8 cellular contexts compared by ENCODE assay signal in the genomic region with DNA sequence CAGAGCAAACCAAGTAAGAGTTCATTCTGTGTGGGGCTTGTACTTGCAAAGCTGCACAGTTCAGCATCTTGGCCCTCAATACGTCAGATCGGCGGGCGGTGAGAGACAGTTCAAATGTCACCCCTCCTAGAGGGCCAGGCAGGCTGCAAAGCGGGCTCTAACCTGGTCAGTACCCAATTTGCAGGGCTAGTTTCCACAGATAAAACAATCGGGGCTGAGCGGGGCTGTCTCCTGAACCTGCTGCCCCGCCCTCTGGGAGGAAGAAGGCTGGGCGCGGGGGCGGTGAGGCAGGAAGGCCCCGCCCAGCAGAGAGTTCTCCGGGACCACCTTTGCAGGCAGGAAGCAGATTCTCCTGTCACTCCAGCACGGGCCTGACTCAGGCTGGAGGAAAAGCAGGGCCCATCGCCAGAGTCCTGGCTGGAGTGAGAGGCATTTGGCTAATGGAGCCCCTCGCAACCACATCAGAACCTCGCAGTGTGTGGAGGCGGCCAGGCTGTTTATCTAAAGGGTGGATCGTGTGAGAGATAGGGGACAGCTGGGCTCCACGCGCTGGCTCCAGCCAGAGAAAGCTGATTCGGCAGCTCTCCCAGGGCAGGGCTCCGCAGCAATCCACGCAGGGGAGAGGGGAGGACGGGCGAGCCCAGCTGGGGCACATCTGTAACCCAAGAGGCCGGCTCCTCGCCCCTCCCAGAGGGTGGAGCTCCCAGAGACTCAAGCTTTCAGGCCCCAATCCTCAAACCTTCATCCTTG.
DNase-seq lines count a peak whose midpoint lies in the region; ATAC-seq, FAIRE-seq and TF ChIP-seq lines count a peak whose summit lies in the region.

No MANE protein-coding gene starts in this region.

- H3K27me3 ChIP-seq in K562 (ENCODE audit: control insufficient read depth in 2 of 2, insufficient read depth in 2 of 2, low read length in 2 of 2), result peaks cover 0 to 18% of the 10 kb centered on the region in 2 experiments; a peak in 2 of 5 replicates
- H3K27me3 ChIP-seq in iPS DF 6.9 (ENCODE audit: control insufficient read depth, insufficient read depth, low read length), result no peaks in the 10 kb centered on the region
- H3K27me3 ChIP-seq in skeletal muscle satellite cell (ENCODE audit: control insufficient read depth, insufficient read depth, low read length), result no peaks in the 10 kb centered on the region

- BruUV-seq in K562 (replicated peaks; lab: Mats Ljungman, UMichigan), result no TSS peak

- peaks cover 3% of the 10 kb centered on the region for H3K36me3 Mint-ChIP-seq in T-helper 17 cell (ENCODE audit: low read depth)

- H4K20me1 ChIP-seq in K562 (replicated peaks; ENCODE audit: control insufficient read depth, insufficient read depth, low read length), result no peaks in the 10 kb centered on the region; the same call in 1 of the 2 replicates

- H2AFZ ChIP-seq in K562 (ENCODE audit: low read depth, low read length), result peak overlapping the region; percentile 79

- peaks cover 19% of the 10 kb centered on the region for H3K4me1 Mint-ChIP-seq in T-helper 17 cell

- 1% methylated on average over 9 of the region's 28 CpGs for WGBS in K562 (ENCODE audit: insufficient coverage, low coverage, missing lambda C conversion rate)
- WGBS in iPS DF 6.9 (ENCODE audit: insufficient coverage, insufficient read length), result no CpG with 5 or more reads among the region's 28 CpGs

- no peaks in the 10 kb centered on the region for H3K79me2 ChIP-seq in K562 (ENCODE audit: control insufficient read depth, insufficient read depth, low read length)

- H3K9ac ChIP-seq in K562 (ENCODE audit: insufficient read depth in 1 of 2, low read depth in 2 of 2, low read length in 2 of 2) (peak overlapping the region in 1 of 2 experiments; percentile 84; a peak in 2 of 4 replicates), skeletal muscle satellite cell (ENCODE audit: low read depth, low read length) (peak overlapping the region; percentile 66)

- no peaks in the 10 kb centered on the region for H3K27me3 Mint-ChIP-seq in T-helper 17 cell

- H3K4me3 Mint-ChIP-seq in T-helper 17 cell, result peak overlapping the region; percentile 93

- DNase-seq in COR-L47 (lab: John Stamatoyannopoulos, UW), result peak; percentile 50
- DNase-seq in HUDEP-2 (lab: John Stamatoyannopoulos, UW; ENCODE audit: unreplicated experiment in 76 of 76), result peak in 75 of 76 experiments; percentile 25 to 87 (median 74)
- DNase-seq in T-helper 17 cell, result peak; percentile 13 to 52 (median 47)
- DNase-seq in K562 (ENCODE audit: extremely low read depth in 1 of 4, low spot score in 3 of 4), result peak; percentile 77 to 83 (median 78)
- DNase-seq in iPS DF 6.9 (ENCODE audit: low read depth, low spot score), result no peak
- DNase-seq in NCI-H1048 (lab: John Stamatoyannopoulos, UW), result no peak

- H3K4me1 ChIP-seq in K562 (replicated peaks in 1 of 2; ENCODE audit: control insufficient read depth in 2 of 2, insufficient read depth in 2 of 2, low read length in 2 of 2) (peaks cover 3 to 12% of the 10 kb centered on the region in 2 experiments; a peak in 4 of 5 replicates), iPS DF 6.9 (ENCODE audit: control insufficient read depth, insufficient read depth, low read length) (peaks cover 3% of the 10 kb centered on the region), skeletal muscle satellite cell (ENCODE audit: control insufficient read depth, insufficient read depth, low read length) (peaks cover 22% of the 10 kb centered on the region)

- TF ChIP-seq CTCF in K562 (IDR thresholded peaks at IDR 0.05 in 2 of 3, conservative IDR thresholded peaks at IDR 0.05 in 1 of 3; ENCODE audit: insufficient read depth in 2 of 3, low read depth in 1 of 3, low read length in 3 of 3), result no peak

- ATAC-seq in GM19467 (IDR thresholded peaks at IDR 0.05; ENCODE audit: unreplicated experiment), result peak; percentile 67
- ATAC-seq in T-helper 17 cell, result peak; percentile 81
- ATAC-seq in K562, result peak; percentile 95

- in situ Hi-C loops in K562 (cut with MboI), result no loop called here

- POLR2A ChIA-PET in K562 (lab: Yijun Ruan, JAX), result interaction anchor here (0.6 to 1.6 kb wide), 4 partner anchors 9 to 92 kb away, joined by 3 to 7 read pairs (median 4); no protein-coding TSS in a partner anchor

- no peaks in the 10 kb centered on the region for H3K9me3 ChIP-seq in T-helper 17 cell (ENCODE audit: control insufficient read depth, low read length, poor library complexity, severe bottlenecking)
- no peaks in the 10 kb centered on the region for H3K9me3 ChIP-seq in K562 (replicated peaks; ENCODE audit: control insufficient read depth, insufficient read depth, low read depth, low read length)
- no peaks in the 10 kb centered on the region for H3K9me3 ChIP-seq in iPS DF 6.9 (ENCODE audit: control insufficient read depth, insufficient read depth, low read length)
- H3K9me3 ChIP-seq in skeletal muscle satellite cell (replicated peaks; ENCODE audit: low read length), result no peaks in the 10 kb centered on the region

- H3K27ac Mint-ChIP-seq in T-helper 17 cell, result peak overlapping the region; percentile 92

- TF ChIP-seq POLR2A in K562 (conservative IDR thresholded peaks at IDR 0.05), result peak; percentile 56

- H3K36me3 ChIP-seq in K562 (ENCODE audit: control insufficient read depth, insufficient read depth, low read length), result no peaks in the 10 kb centered on the region
- H3K36me3 ChIP-seq in iPS DF 6.9 (ENCODE audit: control insufficient read depth, insufficient read depth, low read length), result no peaks in the 10 kb centered on the region
- H3K36me3 ChIP-seq in skeletal muscle satellite cell (ENCODE audit: insufficient read depth, low read length), result no peaks in the 10 kb centered on the region

- FAIRE-seq in K562 (lab: Jason Lieb, UNC), result peak; percentile 87

- H3K4me3 ChIP-seq in K562 (peak overlapping the region; percentile 31), iPS DF 6.9 (ENCODE audit: low read length) (peak overlapping the region; percentile 41; the same call in 1 of the 2 replicates), skeletal muscle satellite cell (ENCODE audit: low read length) (peak overlapping the region; percentile 66)

- peak overlapping the region; percentile 79 for H3K4me2 ChIP-seq in K562 (ENCODE audit: insufficient read depth, low read length)
- H3K4me2 ChIP-seq in skeletal muscle satellite cell (ENCODE audit: low read length), result peak overlapping the region; percentile 90

- peak; percentile 36; the same call in 1 of the 2 replicates for TF ChIP-seq EP300 in K562 (IDR thresholded peaks at IDR 0.05; ENCODE audit: low read length)

- H3K27ac ChIP-seq in K562 (ENCODE audit: extremely low read depth, low read depth, low read length) (peak overlapping the region; percentile 31; the same call in 2 of the 3 replicates), iPS DF 6.9 (ENCODE audit: low read length) (no peak overlapping the region)

- no peak for TF ChIP-seq RAD21 in K562 (CRISPR knock-in tag; conservative IDR thresholded peaks at IDR 0.05 in 1 of 2, IDR thresholded peaks at IDR 0.05 in 1 of 2)

- intact Hi-C loops in K562 (cut with micrococcal nuclease), result no loop called here

- no peaks in the 10 kb centered on the region for H3K9me1 ChIP-seq in K562 (ENCODE audit: control insufficient read depth, insufficient read depth, low read length)

- CTCF ChIA-PET in K562 (lab: Yijun Ruan, JAX; ENCODE audit: low intra/inter-chr PET ratio), result interaction anchor here (0.6 kb wide), 1 partner anchor 348 kb away, joined by 3 read pairs; no protein-coding TSS in a partner anchor

TF ChIP-seq in K562, 482 proteins besides CTCF, POLR2A, EP300 and RAD21 (continues in another document):
- TF ChIP-seq RFX5 (IDR thresholded peaks at IDR 0.05; ENCODE audit: low read depth, low read length) (no peak), LCOR (CRISPR knock-in tag; IDR thresholded peaks at IDR 0.05) (no peak), IFI16 (CRISPR knock-in tag; IDR thresholded peaks at IDR 0.05) (no peak), RNF2 (IDR thresholded peaks at IDR 0.05) (no peak), SAFB (IDR thresholded peaks at IDR 0.05; ENCODE audit: borderline replicate concordance, low read depth, low read length) (no peak), OTX1 (CRISPR knock-in tag; IDR thresholded peaks at IDR 0.05) (no peak), HLTF (IDR thresholded peaks at IDR 0.05) (no peak), ADNP (tag; IDR thresholded peaks at IDR 0.05) (no peak), SMAD4 (CRISPR knock-in tag; conservative IDR thresholded peaks at IDR 0.05) (peak; percentile 50; the same call in 1 of the 2 replicates), U2AF1 (optimal IDR thresholded peaks at IDR 0.05; ENCODE audit: low read depth, low read length) (no peak), NELFE (IDR thresholded peaks at IDR 0.05; ENCODE audit: insufficient read depth, insufficient read length) (no peak), MYNN (IDR thresholded peaks at IDR 0.05) (no peak), MYNN (CRISPR knock-in tag; IDR thresholded peaks at IDR 0.05) (no peak), SMARCA4 (IDR thresholded peaks at IDR 0.05) (peak; percentile 33; the same call in 1 of the 2 replicates)
- TF ChIP-seq, protein P1, sequence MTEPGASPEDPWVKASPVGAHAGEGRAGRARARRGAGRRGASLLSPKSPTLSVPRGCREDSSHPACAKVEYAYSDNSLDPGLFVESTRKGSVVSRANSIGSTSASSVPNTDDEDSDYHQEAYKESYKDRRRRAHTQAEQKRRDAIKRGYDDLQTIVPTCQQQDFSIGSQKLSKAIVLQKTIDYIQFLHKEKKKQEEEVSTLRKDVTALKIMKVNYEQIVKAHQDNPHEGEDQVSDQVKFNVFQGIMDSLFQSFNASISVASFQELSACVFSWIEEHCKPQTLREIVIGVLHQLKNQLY (CRISPR knock-in tag; conservative IDR thresholded peaks at IDR 0.05), result no peak
- TF ChIP-seq, protein P2, sequence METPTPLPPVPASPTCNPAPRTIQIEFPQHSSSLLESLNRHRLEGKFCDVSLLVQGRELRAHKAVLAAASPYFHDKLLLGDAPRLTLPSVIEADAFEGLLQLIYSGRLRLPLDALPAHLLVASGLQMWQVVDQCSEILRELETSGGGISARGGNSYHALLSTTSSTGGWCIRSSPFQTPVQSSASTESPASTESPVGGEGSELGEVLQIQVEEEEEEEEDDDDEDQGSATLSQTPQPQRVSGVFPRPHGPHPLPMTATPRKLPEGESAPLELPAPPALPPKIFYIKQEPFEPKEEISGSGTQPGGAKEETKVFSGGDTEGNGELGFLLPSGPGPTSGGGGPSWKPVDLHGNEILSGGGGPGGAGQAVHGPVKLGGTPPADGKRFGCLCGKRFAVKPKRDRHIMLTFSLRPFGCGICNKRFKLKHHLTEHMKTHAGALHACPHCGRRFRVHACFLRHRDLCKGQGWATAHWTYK (CRISPR knock-in tag; IDR thresholded peaks at IDR 0.05), result 0 out of 2 replicates have a peak, but pooled peaks have one; percentile 30

Comparison
In these comparisons a context has a peak if more than half of its experiments do, and no peak if none do; other contexts are left out.
1. DNase-seq: peak in COR-L47 (single experiment), HUDEP-2 (75 of 76), T-helper 17 cell (3 of 3) and K562 (4 of 4); none in iPS DF 6.9 (single experiment) and NCI-H1048 (single experiment).
2. Peak in every context shown above with its lines, with median percentiles within 50 percentile points of each other: ATAC-seq and H3K4me3 ChIP-seq.